ENCODE assay signal across 21 cellular contexts in the genomic region with DNA sequence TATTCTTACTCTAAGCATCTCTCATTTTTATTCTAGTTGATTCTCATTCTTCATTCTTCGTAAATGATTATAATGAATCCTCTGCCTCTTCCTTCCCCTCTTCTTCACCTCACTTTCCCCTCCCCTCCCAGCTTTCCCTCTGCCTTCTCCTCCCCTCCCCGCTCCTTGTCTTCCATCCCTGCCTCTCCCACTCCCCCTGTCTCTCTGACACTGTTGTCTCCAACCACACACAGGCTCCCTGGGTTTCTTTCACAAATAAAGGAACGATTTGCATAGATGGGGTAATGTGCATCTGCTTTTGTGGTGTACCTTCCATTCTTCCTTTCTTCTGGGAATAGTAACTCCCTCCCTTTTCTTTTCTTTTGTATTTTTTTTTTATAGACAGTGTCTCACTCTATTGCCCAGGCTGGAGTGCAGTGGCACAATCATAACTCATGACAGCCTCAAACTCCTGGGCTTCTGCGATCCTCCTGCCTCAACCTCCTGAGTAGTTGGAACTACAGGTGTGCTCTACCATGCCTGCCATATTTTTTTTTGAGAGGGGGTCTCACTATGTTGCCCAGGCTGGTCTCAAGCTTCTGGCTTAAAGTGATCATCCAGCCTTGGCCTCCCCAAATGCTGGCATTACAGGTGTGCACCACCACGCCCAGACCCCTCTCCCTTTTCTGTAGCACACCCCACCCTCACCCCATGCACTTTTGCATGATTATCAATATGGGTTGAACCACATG.
"Had no signal": no experiment of that assay in that cellular context is flagged by ENCODE, and none has a peak within 500 bp of the region (broad histone marks: within the 10 kb centered on the region; RNA-seq: fewer than 3 reads in every experiment).

No MANE protein-coding gene starts in this region.

- H3K36me3 ChIP-seq: esophagus muscularis mucosa, gastrocnemius medialis, heart right ventricle, sigmoid colon, tibial nerve, upper lobe of right lung, vagina had no signal

- H3K4me1 ChIP-seq: esophagus muscularis mucosa, gastrocnemius medialis, heart right ventricle, sigmoid colon, testis, tibial nerve, upper lobe of right lung, vagina had no signal

- H3K4me1 Mint-ChIP-seq: natural killer cell; stimulated activated naive B cell treated with anti-CD40 and anti-IgM and Interleukin-4, amounts not matched to agents 10 μg/mL and 1 μg/mL and 100 μg/mL, for 72 hours; stimulated activated naive CD8-positive, alpha-beta T cell treated with anti-CD3 and anti-CD28 coated beads, Interleukin-15, amount 100 ng/mL, for 72 hours had no signal

- H3K4me3 ChIP-seq: esophagus muscularis mucosa, gastrocnemius medialis, heart right ventricle, sigmoid colon, skin epidermis, testis, tibial nerve, upper lobe of right lung, vagina had no signal

- H3K9me3 Mint-ChIP-seq: mesothelial cell of epicardium; stimulated activated naive B cell treated with anti-CD40 and anti-IgM and Interleukin-4, amounts not matched to agents 10 μg/mL and 1 μg/mL and 100 μg/mL, for 72 hours had no signal

- ATAC-seq: gastrocnemius medialis; heart right ventricle; left colon; natural killer cell; stimulated activated naive B cell treated with anti-CD40 and anti-IgM and Interleukin-4, amounts not matched to agents 10 μg/mL and 1 μg/mL and 100 μg/mL, for 72 hours; stimulated activated naive CD8-positive, alpha-beta T cell treated with anti-CD3 and anti-CD28 coated beads, Interleukin-15, amount 100 ng/mL, for 72 hours; upper lobe of right lung had no signal

- H3K4me3 Mint-ChIP-seq: mesothelial cell of epicardium; natural killer cell; stimulated activated naive B cell treated with anti-CD40 and anti-IgM and Interleukin-4, amounts not matched to agents 10 μg/mL and 1 μg/mL and 100 μg/mL, for 72 hours; stimulated activated naive CD8-positive, alpha-beta T cell treated with anti-CD3 and anti-CD28 coated beads, Interleukin-15, amount 100 ng/mL, for 72 hours had no signal

- DNase-seq: cortex of kidney; dorsolateral prefrontal cortex; effector memory CD4-positive, alpha-beta T cell; gastrocnemius medialis; heart right ventricle; hypothalamus; left colon; natural killer cell; sigmoid colon; stimulated activated CD4-positive, alpha-beta T cell treated with anti-CD3 and anti-CD28 coated beads, Interleukin-2, amount 100 ng/mL, for 24 hours; stimulated activated CD4-positive, alpha-beta T cell treated with anti-CD3 and anti-CD28 coated beads, Interleukin-4, amount 100 ng/mL, for 4 hours; stimulated activated naive B cell treated with anti-CD40 and anti-IgM and Interleukin-4, amounts not matched to agents 10 μg/mL and 1 μg/mL and 100 μg/mL, for 72 hours; stimulated activated naive CD8-positive, alpha-beta T cell treated with anti-CD3 and anti-CD28 coated beads, Interleukin-15, amount 100 ng/mL, for 72 hours; testis; upper lobe of right lung had no signal

- H3K36me3 Mint-ChIP-seq: mesothelial cell of epicardium; natural killer cell; stimulated activated naive B cell treated with anti-CD40 and anti-IgM and Interleukin-4, amounts not matched to agents 10 μg/mL and 1 μg/mL and 100 μg/mL, for 72 hours had no signal

- H3K9me3 ChIP-seq: esophagus muscularis mucosa, gastrocnemius medialis, heart right ventricle, sigmoid colon, testis, tibial nerve, upper lobe of right lung, vagina had no signal

- H3K27ac ChIP-seq: dorsolateral prefrontal cortex, epithelial cell of prostate, esophagus muscularis mucosa, gastrocnemius medialis, heart right ventricle, sigmoid colon, skin epidermis, testis, tibial nerve, upper lobe of right lung, vagina had no signal

- H3K27me3 Mint-ChIP-seq: stimulated activated naive B cell treated with anti-CD40 and anti-IgM and Interleukin-4, amounts not matched to agents 10 μg/mL and 1 μg/mL and 100 μg/mL, for 72 hours; stimulated activated naive CD8-positive, alpha-beta T cell treated with anti-CD3 and anti-CD28 coated beads, Interleukin-15, amount 100 ng/mL, for 72 hours had no signal

- H3K27ac Mint-ChIP-seq: mesothelial cell of epicardium; natural killer cell; stimulated activated naive B cell treated with anti-CD40 and anti-IgM and Interleukin-4, amounts not matched to agents 10 μg/mL and 1 μg/mL and 100 μg/mL, for 72 hours; stimulated activated naive CD8-positive, alpha-beta T cell treated with anti-CD3 and anti-CD28 coated beads, Interleukin-15, amount 100 ng/mL, for 72 hours had no signal

- H3K27me3 ChIP-seq: dorsolateral prefrontal cortex, esophagus muscularis mucosa, gastrocnemius medialis, heart right ventricle, sigmoid colon, testis, tibial nerve, upper lobe of right lung, vagina had no signal
